Comparison of ENCODE assay signal across 8 cellular contexts in the genomic region with DNA sequence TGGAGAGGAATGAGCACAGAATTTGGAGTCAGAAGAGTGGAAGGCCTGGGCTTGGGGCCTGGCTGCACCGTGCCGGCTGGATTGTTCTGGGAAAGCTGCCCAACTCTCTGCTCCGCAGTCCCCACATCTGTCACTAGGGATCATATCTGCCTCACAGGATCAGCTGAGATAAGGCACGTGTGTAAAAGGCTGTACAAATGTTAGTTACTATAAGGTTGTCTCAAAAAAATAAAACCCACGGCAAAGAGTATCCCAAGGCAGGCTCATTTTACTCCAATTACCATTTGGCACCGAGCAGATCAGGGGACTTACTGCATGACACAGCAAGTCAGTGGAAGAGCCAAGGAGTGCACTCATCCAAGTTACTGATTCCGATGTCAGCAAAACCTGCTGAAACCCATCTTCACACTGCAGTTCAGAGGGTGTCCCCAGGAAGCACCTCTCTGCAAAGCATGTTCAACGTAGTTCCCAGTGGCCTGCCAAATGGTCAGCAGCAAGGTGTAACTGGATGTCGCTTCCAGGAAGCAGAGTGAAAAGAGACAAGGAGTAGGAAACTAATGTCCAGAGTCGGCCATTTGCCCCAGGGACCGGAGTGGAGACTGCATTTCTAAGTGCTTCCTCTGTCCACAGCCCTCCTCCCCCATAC. TPM values are rescaled to one million over a fixed set of nuclear protein-coding genes. Genes with fewer than 3 reads are reported as not detected.
DNase-seq lines count a peak whose midpoint lies in the region; ATAC-seq and TF ChIP-seq lines count a peak whose summit lies in the region.

No MANE protein-coding gene starts in this region.

- no peaks in the 10 kb centered on the region for H3K27me3 ChIP-seq in HCT116 (ENCODE audit: insufficient read depth, low read length)

- peaks cover 8 to 37% of the 10 kb centered on the region in 2 experiments for H3K4me1 ChIP-seq in HCT116 (ENCODE audit: control insufficient read depth in 1 of 2, insufficient read depth in 2 of 2, low read length in 2 of 2)

- in situ Hi-C loops in SK-MEL-5 (cut with HindIII; ENCODE audit: low pct_unique_long_range_greater_than_20kb, low sequenced_read_pairs), result no loop called here

- no peaks in the 10 kb centered on the region for H3K36me3 Mint-ChIP-seq in osteocyte (ENCODE audit: unreplicated experiment)

- no peak overlapping the region for H3K9ac ChIP-seq in HCT116 (ENCODE audit: low read length)

- no peaks in the 10 kb centered on the region for H3K9me3 Mint-ChIP-seq in osteocyte (ENCODE audit: unreplicated experiment)

- H3K4me3 ChIP-seq in HCT116 (replicated peaks in 1 of 2; ENCODE audit: low read depth in 1 of 2, low read length in 2 of 2), result no peak overlapping the region
- no peak overlapping the region for H3K4me3 ChIP-seq in fibroblast of the aortic adventitia (ENCODE audit: low read depth, low read length)

- TF ChIP-seq RAD21 in HCT116 (IDR thresholded peaks at IDR 0.05; ENCODE audit: low read depth), result peak; percentile 53

- peak overlapping the region; percentile 48 for H3K27ac Mint-ChIP-seq in osteocyte (ENCODE audit: unreplicated experiment)

- H4K20me1 ChIP-seq in HCT116 (ENCODE audit: insufficient read depth), result no peaks in the 10 kb centered on the region

- no peak overlapping the region for H3K27ac ChIP-seq in HCT116 (ENCODE audit: low read depth, low read length)

- H3K36me3 ChIP-seq in HCT116 (ENCODE audit: control insufficient read depth in 1 of 2, insufficient read depth in 2 of 2, low read length in 2 of 2), result no peaks in the 10 kb centered on the region

- TF ChIP-seq POLR2A in HCT116 (IDR thresholded peaks at IDR 0.05; ENCODE audit: borderline replicate concordance, extremely low read depth, insufficient read depth, insufficient read length), result no peak

- H3K9me3 ChIP-seq in HCT116 (ENCODE audit: control insufficient read depth in 1 of 2, insufficient read depth in 1 of 2, low read depth in 1 of 2, low read length in 2 of 2), result no peaks in the 10 kb centered on the region

- RAD21 ChIA-PET in HCT116 (lab: Charles Lee; ENCODE audit: low non-redundant PET in 1 of 2, low total read pairs in 2 of 2, uncharacterized antibody in 2 of 2, unreplicated experiment in 2 of 2), result no interaction called here

- H3K4me2 ChIP-seq in HCT116 (ENCODE audit: low read length), result no peak overlapping the region

- POLR2A ChIA-PET in HCT116 (lab: Charles Lee), result interaction anchor here (0.6 kb wide), 1 partner anchor 10 kb away, joined by 5 read pairs; no protein-coding TSS in a partner anchor

- CTCF ChIA-PET in HCT116 (lab: Charles Lee), result interaction anchor here (1.0 kb wide), 1 partner anchor 106 kb away, joined by 5 read pairs; no protein-coding TSS in a partner anchor

- TF ChIP-seq CTCF in HCT116 (IDR thresholded peaks at IDR 0.05 in 2 of 3, conservative IDR thresholded peaks at IDR 0.05 in 1 of 3; ENCODE audit: borderline replicate concordance in 1 of 3, insufficient read depth in 1 of 3, low read depth in 2 of 3, low read length in 2 of 3), result peak in 2 of 3 experiments; percentile 43; a peak in 4 of 6 replicates
- TF ChIP-seq CTCF in fibroblast of the aortic adventitia (IDR thresholded peaks at IDR 0.05; ENCODE audit: insufficient read depth, low read length), result peak; percentile 31
- peak; percentile 41 for TF ChIP-seq CTCF in osteocyte (IDR thresholded peaks at IDR 0.05)

- peaks cover 3% of the 10 kb centered on the region; the same call in 1 of the 2 replicates for H3K79me2 ChIP-seq in HCT116 (ENCODE audit: insufficient read depth, low read length)

- no TSS peak for BruUV-seq in HCT116 (replicated peaks; lab: Mats Ljungman, UMichigan)

- H2AFZ ChIP-seq in HCT116 (ENCODE audit: low read depth, low read length, poor library complexity, severe bottlenecking), result no peak overlapping the region

- DNase-seq in HCT116 (ENCODE audit: low read depth, low spot score), result no peak
- peak; percentile 56 for DNase-seq in SK-MEL-5 (ENCODE audit: low read depth, low spot score)
- peak; percentile 81 for DNase-seq in fibroblast of the aortic adventitia (ENCODE audit: low read depth)
- no peak for DNase-seq in osteocyte (ENCODE audit: extremely low spot score, unreplicated experiment)

- intact Hi-C loops in HCT116 (cut with micrococcal nuclease), result loop anchor here (10.0 kb wide), 1 partner anchor 240 kb away; no protein-coding TSS in a partner anchor

- no peaks in the 10 kb centered on the region for H3K9me2 ChIP-seq in HCT116 (ENCODE audit: insufficient read depth)

- H3K4me3 Mint-ChIP-seq in osteocyte (ENCODE audit: unreplicated experiment), result no peak overlapping the region

- no peaks in the 10 kb centered on the region for H3K27me3 Mint-ChIP-seq in osteocyte (ENCODE audit: unreplicated experiment)

- H3K4me1 Mint-ChIP-seq in osteocyte (ENCODE audit: unreplicated experiment), result peaks cover 30% of the 10 kb centered on the region

- no peak for ATAC-seq in HCT116
- no peak for ATAC-seq in GM21360 (IDR thresholded peaks at IDR 0.05; ENCODE audit: unreplicated experiment)
- ATAC-seq in HG03025 (IDR thresholded peaks at IDR 0.05; ENCODE audit: low FRiP score, unreplicated experiment), result no peak
- no peak for ATAC-seq in GM19035 (IDR thresholded peaks at IDR 0.05; ENCODE audit: unreplicated experiment)
- no peak for ATAC-seq in GM21515 (IDR thresholded peaks at IDR 0.05; ENCODE audit: unreplicated experiment)

TF ChIP-seq in HCT116, 20 proteins besides CTCF, POLR2A, EP300 and RAD21:
- TF ChIP-seq EZH2 (IDR thresholded peaks at IDR 0.05) (no peak), EZH2phosphoT487 (IDR thresholded peaks at IDR 0.05; ENCODE audit: borderline replicate concordance) (no peak), TCF7L2 (IDR thresholded peaks at IDR 0.05; ENCODE audit: borderline replicate concordance, extremely low read depth, insufficient read depth, insufficient read length) (no peak), POLR2AphosphoS5 (IDR thresholded peaks at IDR 0.05; ENCODE audit: low read depth, low read length) (no peak), EGR1 (IDR thresholded peaks at IDR 0.05; ENCODE audit: low read depth) (no peak)
- TF ChIP-seq, protein P1, sequence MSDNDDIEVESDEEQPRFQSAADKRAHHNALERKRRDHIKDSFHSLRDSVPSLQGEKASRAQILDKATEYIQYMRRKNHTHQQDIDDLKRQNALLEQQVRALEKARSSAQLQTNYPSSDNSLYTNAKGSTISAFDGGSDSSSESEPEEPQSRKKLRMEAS (IDR thresholded peaks at IDR 0.05), result no peak

RNA-seq across cellular contexts. Expression of a gene that starts 18.1 kb away (rescaled TPM):
- total RNA-seq in HCT116 (2021; ENCODE audit: unreplicated experiment), result 28.0 TPM
- 18.2 and 21.1 TPM in 2 replicates for polyA plus RNA-seq in HCT116 (2012)
- 10.5 and 16.4 TPM in 2 replicates for total RNA-seq in SK-MEL-5 (2014; rRNA removed; shearing (Covaris generic))
- polyA plus RNA-seq in SK-MEL-5 (2015; cell fraction: cytosol; rRNA removed), result 33.4 and 53.2 TPM in 2 replicates
- polyA plus RNA-seq in SK-MEL-5 (2015; cell fraction: nucleus; rRNA removed), result 8.0 and 12.9 TPM in 2 replicates
- total RNA-seq in fibroblast of the aortic adventitia (ENCODE audit: low replicate concordance), result 25.8 and 90.4 TPM in 2 replicates
- 59.0 and 71.9 TPM in 2 replicates for total RNA-seq in osteocyte

RNA-seq across cellular contexts. Expression of a gene that starts 24.6 kb away (rescaled TPM):
- total RNA-seq in HCT116 (2021; ENCODE audit: unreplicated experiment) (not detected), fibroblast of the aortic adventitia (ENCODE audit: low replicate concordance) (under 0.01 TPM in 1 of 2 replicates, not detected in the other), osteocyte (not detected in 2 replicates)
- polyA plus RNA-seq in HCT116 (2012), result not detected in 2 replicates
- not detected in 2 replicates for total RNA-seq in SK-MEL-5 (2014; rRNA removed; shearing (Covaris generic))
- not detected in 2 replicates for polyA plus RNA-seq in SK-MEL-5 (2015; cell fraction: cytosol; rRNA removed)
- not detected in 2 replicates for polyA plus RNA-seq in SK-MEL-5 (2015; cell fraction: nucleus; rRNA removed)

Comparison
In these comparisons a context has a peak if more than half of its experiments do, and no peak if none do; other contexts are left out.
1. DNase-seq: peak in SK-MEL-5 (single experiment) and fibroblast of the aortic adventitia (single experiment); none in HCT116 (single experiment) and osteocyte (single experiment).
2. Peak in every context shown above with its lines, with median percentiles within 50 percentile points of each other: CTCF ChIP-seq.